15 cellular contexts compared by ENCODE assay signal in genomic region chr6:26131618-26132017, GRCh38. TPM values are rescaled to one million over a fixed set of nuclear protein-coding genes. Genes with fewer than 3 reads are reported as not detected.
A peak's percentile ranks its signal among the peaks of the same experiment; 100 is the strongest.
DNase-seq lines count a peak whose midpoint lies in the region; ATAC-seq, FAIRE-seq and TF ChIP-seq lines count a peak whose summit lies in the region.
"Had no signal": no experiment of that assay in that cellular context is flagged by ENCODE, and none has a peak within 500 bp of the region (broad histone marks: within the 10 kb centered on the region; RNA-seq: fewer than 3 reads in every experiment).

No MANE protein-coding gene starts in this region.

- peaks cover 60% of the 10 kb centered on the region for H3K4me1 Mint-ChIP-seq in activated naive CD4-positive, alpha-beta T cell treated with anti-CD3 and anti-CD28 coated beads for 36 hours (ENCODE audit: low read depth)
- peaks cover 43% of the 10 kb centered on the region for H3K4me1 Mint-ChIP-seq in activated naive CD4-positive, alpha-beta T cell treated with anti-CD3 and anti-CD28 coated beads, Interleukin-2, amount 10 ng/mL, durations not matched to agents 7 days and 5 days
- H3K4me1 Mint-ChIP-seq in astrocyte (ENCODE audit: low read depth, unreplicated experiment) (peaks cover 24% of the 10 kb centered on the region), naive B cell (peaks cover 58 to 83% (median 73%) of the 10 kb centered on the region in 3 donors)
- H3K4me1 Mint-ChIP-seq in stimulated activated naive B cell treated with anti-CD40 and anti-IgM and Interleukin-4, amounts not matched to agents 10 μg/mL and 1 μg/mL and 100 μg/mL, for 72 hours = peaks cover 35 to 80% of the 10 kb centered on the region in 2 donors

- no peak overlapping the region for H3K9ac ChIP-seq in astrocyte (ENCODE audit: low read length)

- no peaks in the 10 kb centered on the region for H3K27me3 ChIP-seq in astrocyte (ENCODE audit: insufficient read depth, low read length)

- no peaks in the 10 kb centered on the region for H3K36me3 ChIP-seq in astrocyte (ENCODE audit: insufficient read depth, low read length)

- H3K27ac ChIP-seq in astrocyte (ENCODE audit: low read depth, low read length) = no peak overlapping the region
- H3K27ac ChIP-seq: HL-60 had no signal

- no peak overlapping the region for H3K4me3 ChIP-seq in astrocyte (ENCODE audit: insufficient read depth, low read depth, low read length)

- no peaks in the 10 kb centered on the region for H3K9me3 ChIP-seq in astrocyte (ENCODE audit: insufficient read depth, low read depth, low read length)

- no peak for TF ChIP-seq CTCF in astrocyte (IDR thresholded peaks at IDR 0.05; ENCODE audit: insufficient read depth, low read depth, low read length)

- H3K4me2 ChIP-seq in astrocyte (ENCODE audit: low read length) = no peak overlapping the region

- H3K36me3 Mint-ChIP-seq in activated naive CD4-positive, alpha-beta T cell treated with anti-CD3 and anti-CD28 coated beads for 36 hours (ENCODE audit: low read depth) = peaks cover 7% of the 10 kb centered on the region
- peaks cover 55% of the 10 kb centered on the region for H3K36me3 Mint-ChIP-seq in activated naive CD4-positive, alpha-beta T cell treated with anti-CD3 and anti-CD28 coated beads, Interleukin-2, amount 10 ng/mL, durations not matched to agents 7 days and 5 days
- H3K36me3 Mint-ChIP-seq in astrocyte (ENCODE audit: low read depth, unreplicated experiment) = peaks cover 23% of the 10 kb centered on the region
- H3K36me3 Mint-ChIP-seq in naive B cell = peaks cover 23 to 51% of the 10 kb centered on the region in 2 donors
- peaks cover 48 to 59% of the 10 kb centered on the region in 2 donors for H3K36me3 Mint-ChIP-seq in stimulated activated naive B cell treated with anti-CD40 and anti-IgM and Interleukin-4, amounts not matched to agents 10 μg/mL and 1 μg/mL and 100 μg/mL, for 72 hours

- ATAC-seq in naive B cell (ENCODE audit: low read depth in 2 of 2) = no peak
- no peak for ATAC-seq in stimulated activated naive B cell treated with anti-CD40 and anti-IgM and Interleukin-4, amounts not matched to agents 10 μg/mL and 1 μg/mL and 100 μg/mL, for 72 hours (replicated peaks)
- ATAC-seq: Panc1 had no signal

- H2AFZ ChIP-seq in astrocyte (ENCODE audit: low read depth, low read length) = no peak overlapping the region

- intact Hi-C loops in activated naive CD4-positive, alpha-beta T cell treated with anti-CD3 and anti-CD28 coated beads for 36 hours (cut with micrococcal nuclease) = no loop called here

- peak overlapping the region; percentile 3 for H3K27ac Mint-ChIP-seq in activated naive CD4-positive, alpha-beta T cell treated with anti-CD3 and anti-CD28 coated beads for 36 hours
- no peak overlapping the region for H3K27ac Mint-ChIP-seq in activated naive CD4-positive, alpha-beta T cell treated with anti-CD3 and anti-CD28 coated beads, Interleukin-2, amount 10 ng/mL, durations not matched to agents 7 days and 5 days
- H3K27ac Mint-ChIP-seq in astrocyte (ENCODE audit: unreplicated experiment) = no peak overlapping the region
- peak overlapping the region in 5 of 6 donors; percentile 35 to 76 (median 47) for H3K27ac Mint-ChIP-seq in naive B cell
- peak overlapping the region; percentile 51 for H3K27ac Mint-ChIP-seq in stimulated activated naive B cell treated with anti-CD40 and anti-IgM and Interleukin-4, amounts not matched to agents 10 μg/mL and 1 μg/mL and 100 μg/mL, for 72 hours

- no peak for DNase-seq in activated naive CD4-positive, alpha-beta T cell treated with anti-CD3 and anti-CD28 coated beads for 36 hours
- DNase-seq in activated naive CD4-positive, alpha-beta T cell treated with anti-CD3 and anti-CD28 coated beads, Interleukin-2, amount 10 ng/mL, durations not matched to agents 7 days and 5 days = no peak
- DNase-seq in astrocyte (ENCODE audit: low read depth) (no peak), naive B cell (no peak), ACHN (no peak), NCI-H510A (lab: John Stamatoyannopoulos, UW) (no peak)
- no peak for DNase-seq in stimulated activated naive B cell treated with anti-CD40 and anti-IgM and Interleukin-4, amounts not matched to agents 10 μg/mL and 1 μg/mL and 100 μg/mL, for 72 hours
- DNase-seq in stimulated activated CD4-positive, alpha-beta T cell treated with anti-CD3 and anti-CD28 coated beads, Interleukin-12 subunit alpha, Interleukin-12 subunit beta, amount 100 ng/mL, for 4 hours = no peak
- DNase-seq: 8988T; CD4-positive, alpha-beta T cell; DMS 273 treated with DMSO at 0.1 percent for 48 hours; GOT3; Right ventricle myocardium superior had no signal

- FAIRE-seq in astrocyte (lab: Jason Lieb, UNC) = no peak

- no peaks in the 10 kb centered on the region for H3K27me3 Mint-ChIP-seq in activated naive CD4-positive, alpha-beta T cell treated with anti-CD3 and anti-CD28 coated beads for 36 hours (ENCODE audit: low read depth)
- no peaks in the 10 kb centered on the region for H3K27me3 Mint-ChIP-seq in activated naive CD4-positive, alpha-beta T cell treated with anti-CD3 and anti-CD28 coated beads, Interleukin-2, amount 10 ng/mL, durations not matched to agents 7 days and 5 days
- no peaks in the 10 kb centered on the region for H3K27me3 Mint-ChIP-seq in astrocyte (ENCODE audit: low read depth, unreplicated experiment)
- H3K27me3 Mint-ChIP-seq in naive B cell = no peaks in the 10 kb centered on the region
- H3K27me3 Mint-ChIP-seq in stimulated activated naive B cell treated with anti-CD40 and anti-IgM and Interleukin-4, amounts not matched to agents 10 μg/mL and 1 μg/mL and 100 μg/mL, for 72 hours = no peaks in the 10 kb centered on the region
- H3K27me3 Mint-ChIP-seq: CD4-positive, alpha-beta T cell had no signal

- no peaks in the 10 kb centered on the region for H3K9me3 Mint-ChIP-seq in activated naive CD4-positive, alpha-beta T cell treated with anti-CD3 and anti-CD28 coated beads for 36 hours
- H3K9me3 Mint-ChIP-seq in activated naive CD4-positive, alpha-beta T cell treated with anti-CD3 and anti-CD28 coated beads, Interleukin-2, amount 10 ng/mL, durations not matched to agents 7 days and 5 days = peaks cover 2% of the 10 kb centered on the region
- H3K9me3 Mint-ChIP-seq in astrocyte (ENCODE audit: unreplicated experiment) (no peaks in the 10 kb centered on the region), naive B cell (no peaks in the 10 kb centered on the region)
- H3K9me3 Mint-ChIP-seq in stimulated activated naive B cell treated with anti-CD40 and anti-IgM and Interleukin-4, amounts not matched to agents 10 μg/mL and 1 μg/mL and 100 μg/mL, for 72 hours = no peaks in the 10 kb centered on the region
- H3K9me3 Mint-ChIP-seq: CD4-positive, alpha-beta T cell had no signal

- no peak overlapping the region for H3K4me3 Mint-ChIP-seq in activated naive CD4-positive, alpha-beta T cell treated with anti-CD3 and anti-CD28 coated beads for 36 hours
- no peak overlapping the region for H3K4me3 Mint-ChIP-seq in activated naive CD4-positive, alpha-beta T cell treated with anti-CD3 and anti-CD28 coated beads, Interleukin-2, amount 10 ng/mL, durations not matched to agents 7 days and 5 days
- H3K4me3 Mint-ChIP-seq in astrocyte (ENCODE audit: unreplicated experiment) (peak overlapping the region; percentile 6), naive B cell (peak overlapping the region in 5 of 8 donors; percentile 11 to 78 (median 59))
- H3K4me3 Mint-ChIP-seq in stimulated activated naive B cell treated with anti-CD40 and anti-IgM and Interleukin-4, amounts not matched to agents 10 μg/mL and 1 μg/mL and 100 μg/mL, for 72 hours = peak overlapping the region; percentile 3 to 59
- H3K4me3 Mint-ChIP-seq: CD4-positive, alpha-beta T cell had no signal

- CTCF ChIA-PET in activated naive CD4-positive, alpha-beta T cell treated with anti-CD3 and anti-CD28 coated beads for 36 hours (lab: Charles Lee) = no interaction called here
- CTCF ChIA-PET in activated naive CD4-positive, alpha-beta T cell treated with anti-CD3 and anti-CD28 coated beads, Interleukin-2, amount 10 ng/mL, durations not matched to agents 7 days and 5 days (lab: Charles Lee) = no interaction called here

- H3K79me2 ChIP-seq in astrocyte (ENCODE audit: insufficient read depth, low read length) = peaks cover 18% of the 10 kb centered on the region

- peaks cover 12% of the 10 kb centered on the region for H4K20me1 ChIP-seq in astrocyte (ENCODE audit: insufficient read depth, low read length)

- in situ Hi-C loops in ACHN (cut with HindIII; ENCODE audit: low pct_ligation_motif_present, low pct_unique_long_range_greater_than_20kb, low sequenced_read_pairs) = no loop called here

- peaks cover 1% of the 10 kb centered on the region for H3K4me1 ChIP-seq in astrocyte (ENCODE audit: insufficient read depth, low read length)

RNA-seq across cellular contexts. Expression of gene HFE, which starts 44.4 kb away (rescaled TPM):
- total RNA-seq in activated naive CD4-positive, alpha-beta T cell treated with anti-CD3 and anti-CD28 coated beads for 36 hours = 1 to 10 TPM in 1 of 2 experiments, under 1 TPM in 1; 0.57 to 1.4 TPM
- total RNA-seq in astrocyte = 5.7 and 7.7 TPM in 2 replicates
- polyA plus RNA-seq in naive B cell (ENCODE audit: low read depth in 6 of 6) = 1 to 10 TPM in 4 of 6 donors, under 1 TPM in 1, not detected in 1; 0.47 to 3.3 (median 2.9) TPM

Comparison
In these comparisons a context has a peak if more than half of its experiments do, and no peak if none do; other contexts are left out.
1. H3K27ac Mint-ChIP-seq: peak in activated naive CD4-positive, alpha-beta T cell treated with anti-CD3 and anti-CD28 coated beads for 36 hours (single experiment), naive B cell (5 of 6) and stimulated activated naive B cell treated with anti-CD40 and anti-IgM and Interleukin-4, amounts not matched to agents 10 μg/mL and 1 μg/mL and 100 μg/mL, for 72 hours (single experiment); none in activated naive CD4-positive, alpha-beta T cell treated with anti-CD3 and anti-CD28 coated beads, Interleukin-2, amount 10 ng/mL, durations not matched to agents 7 days and 5 days (single experiment) and astrocyte (single experiment).
2. H3K4me3 Mint-ChIP-seq: peak in astrocyte (single experiment), naive B cell (5 of 8) and stimulated activated naive B cell treated with anti-CD40 and anti-IgM and Interleukin-4, amounts not matched to agents 10 μg/mL and 1 μg/mL and 100 μg/mL, for 72 hours (2 of 2); none in activated naive CD4-positive, alpha-beta T cell treated with anti-CD3 and anti-CD28 coated beads for 36 hours (single experiment) and activated naive CD4-positive, alpha-beta T cell treated with anti-CD3 and anti-CD28 coated beads, Interleukin-2, amount 10 ng/mL, durations not matched to agents 7 days and 5 days (single experiment).